In genomic region chr2:193806088-193806774, GRCh38 we compare ENCODE assay signal across 31 cellular contexts.
A peak's percentile ranks its signal among the peaks of the same experiment; 100 is the strongest.
DNase-seq lines count a peak whose midpoint lies in the region; ATAC-seq, FAIRE-seq and TF ChIP-seq lines count a peak whose summit lies in the region.
"Had no signal": no experiment of that assay in that cellular context is flagged by ENCODE, and none has a peak within 500 bp of the region (broad histone marks: within the 10 kb centered on the region; RNA-seq: fewer than 3 reads in every experiment).

No MANE protein-coding gene starts in this region.

- H2BK12ac ChIP-seq in neuronal stem cell (ENCODE audit: low read length), result no peak overlapping the region

- H3K4me2 ChIP-seq in PC-3 (ENCODE audit: low read length), result 0 out of 2 replicates have a peak overlapping the region, but pooled peaks have one; percentile 20
- H3K4me2 ChIP-seq in HepG2 (ENCODE audit: low read depth, low read length), result no peak overlapping the region
- no peak overlapping the region for H3K4me2 ChIP-seq in neuronal stem cell (ENCODE audit: insufficient read depth, low read length, poor library complexity, severe bottlenecking)
- H3K4me2 ChIP-seq: BLaER1 had no signal

- intact Hi-C loops in PC-3 (cut with micrococcal nuclease), result no loop called here
- intact Hi-C loops in HepG2 (cut with micrococcal nuclease; ENCODE audit: unreplicated experiment), result no loop called here

- H3K23ac ChIP-seq in neuronal stem cell (ENCODE audit: low read depth, low read length, poor library complexity), result no peak overlapping the region

- H3K18ac ChIP-seq in neuronal stem cell (ENCODE audit: low read length), result no peak overlapping the region

- H2AK5ac ChIP-seq in neuronal stem cell (ENCODE audit: low read depth, low read length), result no peak overlapping the region

- in situ Hi-C loops in HepG2 (cut with HindIII; ENCODE audit: extremely low pct_ligation_motif_present, low pct_unique_long_range_greater_than_20kb), result no loop called here

- H3K9me3 ChIP-seq in PC-3 (ENCODE audit: low read length) (no peaks in the 10 kb centered on the region), HepG2 (ENCODE audit: low read length) (no peaks in the 10 kb centered on the region), neuronal stem cell (replicated peaks in 1 of 2; ENCODE audit: control insufficient read depth in 2 of 2, insufficient read depth in 1 of 2, low read depth in 1 of 2, low read length in 2 of 2) (no peaks in the 10 kb centered on the region)
- H3K9me3 ChIP-seq: BLaER1, Peyer's patch, right atrium auricular region, thoracic aorta had no signal

- no peak overlapping the region for H3K4ac ChIP-seq in neuronal stem cell (ENCODE audit: low read length)

- no peak for TF ChIP-seq POLR2A in HepG2 (IDR thresholded peaks at IDR 0.05; ENCODE audit: insufficient read depth in 1 of 2, low read depth in 2 of 2, low read length in 2 of 2)

- no peak for TF ChIP-seq RAD21 in HepG2 (CRISPR knock-in tag; IDR thresholded peaks at IDR 0.05)

- no peaks in the 10 kb centered on the region for H3K79me2 ChIP-seq in PC-3 (ENCODE audit: low read length)
- H3K79me2 ChIP-seq in HepG2 (ENCODE audit: insufficient read depth, low read length), result no peaks in the 10 kb centered on the region

- POLR2A ChIA-PET in PC-3 (lab: Charles Lee; ENCODE audit: unreplicated experiment), result no interaction called here
- POLR2A ChIA-PET in HepG2 (lab: Yijun Ruan, JAX), result no interaction called here

- H3K79me1 ChIP-seq in neuronal stem cell (ENCODE audit: low read depth, low read length), result no peaks in the 10 kb centered on the region

- H3K9me2 ChIP-seq in PC-3 (replicated peaks; ENCODE audit: low read length), result no peaks in the 10 kb centered on the region

- H4K91ac ChIP-seq in neuronal stem cell (ENCODE audit: low read depth, low read length, poor library complexity), result no peak overlapping the region

- peak overlapping the region; percentile 47 for H3K9ac ChIP-seq in PC-3 (ENCODE audit: low read length)
- H3K9ac ChIP-seq in HepG2 (ENCODE audit: insufficient read depth, low read depth, low read length), result no peak overlapping the region
- no peak overlapping the region for H3K9ac ChIP-seq in neuronal stem cell (ENCODE audit: low read depth, low read length, poor library complexity)
- H3K9ac ChIP-seq: BLaER1 had no signal

- H3K27me3 ChIP-seq in PC-3 (ENCODE audit: low read length), result no peaks in the 10 kb centered on the region
- no peaks in the 10 kb centered on the region for H3K27me3 ChIP-seq in bronchial epithelial cell (ENCODE audit: control insufficient read depth, insufficient read depth, low read length)
- H3K27me3 ChIP-seq in HepG2 (ENCODE audit: control insufficient read depth in 1 of 2, insufficient read depth in 2 of 2, low read length in 2 of 2), result no peaks in the 10 kb centered on the region
- no peaks in the 10 kb centered on the region for H3K27me3 ChIP-seq in neuronal stem cell (ENCODE audit: control insufficient read depth in 3 of 3, insufficient read depth in 3 of 3, low read depth in 1 of 3, low read length in 3 of 3)
- H3K27me3 ChIP-seq: BLaER1, dorsolateral prefrontal cortex, Peyer's patch, right atrium auricular region had no signal

- H3K27ac ChIP-seq in PC-3 (ENCODE audit: low read length) (peak overlapping the region; percentile 84), HepG2 (ENCODE audit: extremely low read length, insufficient read depth, low read length) (no peak overlapping the region), neuronal stem cell (replicated peaks; ENCODE audit: low read length) (no peak overlapping the region)
- H3K27ac ChIP-seq: BLaER1, dorsolateral prefrontal cortex, Peyer's patch, right atrium auricular region, SK-N-MC, thoracic aorta had no signal

- FAIRE-seq in bronchial epithelial cell (lab: Jason Lieb, UNC) (peak; percentile 28), HepG2 (lab: Jason Lieb, UNC) (no peak)

- no peak overlapping the region for H2BK5ac ChIP-seq in neuronal stem cell (ENCODE audit: low read length)

- H4K8ac ChIP-seq in neuronal stem cell (ENCODE audit: low read depth, low read length), result no peak overlapping the region

- CTCF ChIA-PET in PC-3 (lab: Charles Lee) (no interaction called here), HepG2 (lab: Yijun Ruan, JAX; ENCODE audit: low intra/inter-chr PET ratio, low total read pairs) (no interaction called here)

- ATAC-seq in PC-3 (peak; percentile 95), HG03571 (IDR thresholded peaks at IDR 0.05; ENCODE audit: unreplicated experiment) (no peak), HepG2 (no peak)
- ATAC-seq: HCT116; left colon; naive thymus-derived CD4-positive, alpha-beta T cell; stimulated activated naive B cell treated with anti-CD40 and anti-IgM and Interleukin-4, amounts not matched to agents 10 μg/mL and 1 μg/mL and 100 μg/mL, for 72 hours; T-helper 17 cell had no signal

- H2BK15ac ChIP-seq in neuronal stem cell (ENCODE audit: low read length), result no peak overlapping the region

- H3K36me3 ChIP-seq in PC-3 (ENCODE audit: low read depth, low read length) (no peaks in the 10 kb centered on the region), bronchial epithelial cell (ENCODE audit: control insufficient read depth, insufficient read depth, low read length) (no peaks in the 10 kb centered on the region), HepG2 (replicated peaks in 1 of 2; ENCODE audit: control insufficient read depth in 1 of 2, insufficient read depth in 2 of 2, low read length in 2 of 2) (no peaks in the 10 kb centered on the region), neuronal stem cell (replicated peaks in 1 of 2; ENCODE audit: control insufficient read depth in 2 of 2, insufficient read depth in 2 of 2, low read length in 2 of 2) (no peaks in the 10 kb centered on the region)
- H3K36me3 ChIP-seq: BLaER1, Peyer's patch, right atrium auricular region, thoracic aorta had no signal

- H3K4me1 ChIP-seq in PC-3 (ENCODE audit: insufficient read depth, low read length) (peaks cover 20% of the 10 kb centered on the region), HepG2 (ENCODE audit: insufficient read depth, low read length) (no peaks in the 10 kb centered on the region), neuronal stem cell (ENCODE audit: control insufficient read depth in 2 of 2, insufficient read depth in 1 of 2, low read depth in 1 of 2, low read length in 2 of 2) (no peaks in the 10 kb centered on the region)
- H3K4me1 ChIP-seq: BLaER1, Peyer's patch, right atrium auricular region had no signal

- TF ChIP-seq CTCF in PC-3 (conservative IDR thresholded peaks at IDR 0.05; ENCODE audit: low read depth, low read length), result no peak
- TF ChIP-seq CTCF in bronchial epithelial cell (IDR thresholded peaks at IDR 0.05; ENCODE audit: insufficient read depth, low read length, severe bottlenecking), result no peak
- TF ChIP-seq CTCF in HepG2 (CRISPR knock-in tag; IDR thresholded peaks at IDR 0.05), result no peak

- no TSS peak for BruUV-seq in PC-3 (replicated peaks; lab: Mats Ljungman, UMichigan)
- BruUV-seq in HepG2 (replicated peaks; lab: Mats Ljungman, UMichigan), result no TSS peak

- DNase-seq in ELR (ENCODE audit: low read depth) (peak; percentile 38), PC-3 (peak; percentile 62), bronchial epithelial cell (ENCODE audit: low read depth) (peak; percentile 25), midbrain (lab: John Stamatoyannopoulos, UW) (peak; percentile 1), COLO668 (lab: John Stamatoyannopoulos, UW; ENCODE audit: unreplicated experiment) (no peak), HepG2 (ENCODE audit: low spot score) (no peak), neuronal stem cell (ENCODE audit: low spot score) (no peak)
- DNase-seq: activated CD4-positive, alpha-beta T cell treated with anti-CD3 and anti-CD28 coated beads for 48 hours; activated naive CD4-positive, alpha-beta T cell; activated T-cell treated with anti-CD3 and anti-CD28 coated beads, Interleukin-2, amount 50 U/mL, for 48 hours; amygdala; central memory CD4-positive, alpha-beta T cell; dorsolateral prefrontal cortex; EL; left colon; mesendoderm; naive thymus-derived CD4-positive, alpha-beta T cell; NCI-H1105; NCI-H2081; NCI-H510A; Peyer's patch; stimulated activated CD4-positive, alpha-beta T cell treated with anti-CD3 and anti-CD28 coated beads, Interleukin-12 subunit alpha, Interleukin-12 subunit beta, amount 100 ng/mL, for 4 hours; stimulated activated CD4-positive, alpha-beta T cell treated with anti-CD3 and anti-CD28 coated beads, Interleukin-4, amount 100 ng/mL, for 24 hours; stimulated activated naive B cell treated with anti-CD40 and anti-IgM and Interleukin-4, amounts not matched to agents 10 μg/mL and 1 μg/mL and 100 μg/mL, for 72 hours; T-helper 17 cell had no signal

- H3K4me3 ChIP-seq in PC-3 (ENCODE audit: low read length) (no peak overlapping the region), bronchial epithelial cell (ENCODE audit: low read depth, low read length) (no peak overlapping the region), HepG2 (replicated peaks in 1 of 3; ENCODE audit: insufficient read depth in 1 of 3, low read depth in 2 of 3, low read length in 3 of 3) (no peak overlapping the region), neuronal stem cell (ENCODE audit: low read length in 2 of 2) (no peak overlapping the region)
- H3K4me3 ChIP-seq: BLaER1, Peyer's patch, right atrium auricular region, SK-N-MC, thoracic aorta had no signal

- H3K14ac ChIP-seq in neuronal stem cell (ENCODE audit: low read length), result no peak overlapping the region

- no peaks in the 10 kb centered on the region for H3F3A ChIP-seq in PC-3 (ENCODE audit: low read length, unreplicated experiment)

- TF ChIP-seq EP300 in HepG2 (IDR thresholded peaks at IDR 0.05; ENCODE audit: low read depth in 2 of 2, low read length in 2 of 2), result no peak
- no peak for TF ChIP-seq EP300 in HepG2 (CRISPR knock-in tag; IDR thresholded peaks at IDR 0.05; ENCODE audit: borderline replicate concordance)

- H2AFZ ChIP-seq in PC-3 (ENCODE audit: low read length) (peak overlapping the region; percentile 25; the same call in 1 of the 2 replicates), HepG2 (ENCODE audit: low read length) (no peak overlapping the region), neuronal stem cell (ENCODE audit: low read length) (no peak overlapping the region)

- H4K20me1 ChIP-seq in PC-3 (ENCODE audit: low read length), result no peaks in the 10 kb centered on the region
- H4K20me1 ChIP-seq in HepG2 (ENCODE audit: insufficient read depth, low read length), result no peaks in the 10 kb centered on the region
- H4K20me1 ChIP-seq: BLaER1 had no signal

- no peak overlapping the region for H2BK120ac ChIP-seq in neuronal stem cell (ENCODE audit: low read depth, low read length)

- WGBS in HepG2 (ENCODE audit: low lambda C conversion rate), result 16% methylated on average over 6 of the region's 6 CpGs
- WGBS in neuronal stem cell (ENCODE audit: extremely low coverage in 2 of 2, insufficient read length in 2 of 2, insufficient replicate concordance in 1 of 2), 2 donors, result no CpG with 5 or more reads among the region's 6 CpGs

TF ChIP-seq in HepG2, 621 proteins besides CTCF, POLR2A, EP300 and RAD21:
- TF ChIP-seq ZSCAN29 (CRISPR knock-in tag; conservative IDR thresholded peaks at IDR 0.05) (no peak), CHCHD3 (CRISPR knock-in tag; IDR thresholded peaks at IDR 0.05) (no peak), ZNF331 (CRISPR knock-in tag; IDR thresholded peaks at IDR 0.05) (no peak)
TF ChIP-seq in HepG2: peak in this region for 0.

Comparison
In these comparisons a context has a peak if more than half of its experiments do, and no peak if none do; other contexts are left out.
1. DNase-seq: peak in ELR (single experiment), PC-3 (single experiment), bronchial epithelial cell (single experiment) and midbrain (single experiment); none in COLO668 (single experiment), HepG2 (single experiment) and neuronal stem cell (single experiment).